In genomic region chr19:1941146-1942077, GRCh38 we compare ENCODE assay signal across 1 cellular context.
TF ChIP-seq lines count a peak whose summit lies in the region.

Gene CSNK1G2 (plus strand): TSS chr19:1941172. CDS start chr19:1969773, 28,601 bp downstream.

TF ChIP-seq in GM12878, 131 proteins besides CTCF, POLR2A, EP300 and RAD21 (continued from another document):
- no peak for TF ChIP-seq CUX1 (IDR thresholded peaks at IDR 0.05; ENCODE audit: insufficient replicate concordance, low read depth, low read length)
